1 cellular context compared by ENCODE assay signal in genomic region chr9:136211441-136212344, GRCh38.
A peak's percentile ranks its signal among the peaks of the same experiment; 100 is the strongest.
TF ChIP-seq lines count a peak whose summit lies in the region.

No MANE protein-coding gene starts in this region.

TF ChIP-seq in K562, 482 proteins besides CTCF, POLR2A, EP300 and RAD21:
- TF ChIP-seq ZNF347 (CRISPR knock-in tag; IDR thresholded peaks at IDR 0.05; ENCODE audit: low read depth) (no peak), POLR2G (IDR thresholded peaks at IDR 0.05; ENCODE audit: low read depth, low read length) (peak; percentile 57; the same call in 1 of the 2 replicates)
